In the genomic region with DNA sequence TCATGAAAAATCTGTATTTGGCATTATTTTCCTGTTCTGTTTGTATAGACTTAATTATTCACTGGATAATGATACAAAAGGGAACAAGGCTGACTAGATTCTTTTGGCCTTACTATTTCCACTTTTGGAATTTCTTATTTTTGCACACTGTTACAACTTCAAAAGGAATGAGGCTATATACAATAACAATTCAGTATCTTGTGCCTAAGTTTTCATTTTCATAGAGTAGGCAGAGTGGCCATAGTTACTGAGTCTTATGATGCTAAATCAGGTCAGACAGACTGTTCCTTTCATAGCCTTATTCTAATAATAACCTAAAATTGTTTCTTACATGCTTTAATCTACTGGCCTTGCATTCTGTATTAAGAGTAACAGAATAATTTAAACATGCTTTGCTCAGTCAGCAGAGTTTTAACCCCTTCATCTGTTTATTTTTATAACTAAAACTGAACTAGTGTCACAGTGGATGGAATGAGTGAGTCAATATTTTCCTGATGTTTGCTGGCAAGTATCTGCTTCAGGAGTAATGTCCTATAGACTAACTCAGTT, we compare ENCODE assay signal across 14 cellular contexts. TPM values are rescaled to one million over a fixed set of nuclear protein-coding genes. Genes with fewer than 3 reads are reported as not detected.
A peak's percentile ranks its signal among the peaks of the same experiment; 100 is the strongest.
DNase-seq lines count a peak whose midpoint lies in the region; ATAC-seq and TF ChIP-seq lines count a peak whose summit lies in the region.
"Had no signal": no experiment of that assay in that cellular context is flagged by ENCODE, and none has a peak within 500 bp of the region (broad histone marks: within the 10 kb centered on the region; RNA-seq: fewer than 3 reads in every experiment).

No MANE protein-coding gene starts in this region.

- BruUV-seq in Calu3 (replicated peaks; lab: Mats Ljungman, UMichigan) = no TSS peak

- no peak for TF ChIP-seq EP300 in esophagus muscularis mucosa (IDR thresholded peaks at IDR 0.05)

- intact Hi-C loops in esophagus muscularis mucosa (cut with DNase I) (no loop called here), Calu3 (cut with micrococcal nuclease; ENCODE audit: unreplicated experiment) (no loop called here)

- no peak for ATAC-seq in stimulated activated effector memory CD8-positive, alpha-beta T cell treated with anti-CD3 and anti-CD28 coated beads, Interleukin-12 subunit alpha, Interleukin-12 subunit beta, amount 100 ng/mL, for 72 hours
- ATAC-seq: activated CD8-positive, alpha-beta T cell treated with anti-CD3 and anti-CD28 coated beads, Interleukin-2, amount 10 ng/mL, durations not matched to agents 7 days and 5 days; esophagus mucosa had no signal

- TF ChIP-seq CTCF in esophagus muscularis mucosa (IDR thresholded peaks at IDR 0.05) (no peak), osteocyte (IDR thresholded peaks at IDR 0.05) (no peak), Calu3 (IDR thresholded peaks at IDR 0.05; ENCODE audit: unreplicated experiment) (no peak)

- H3K9me3 Mint-ChIP-seq in osteocyte (ENCODE audit: unreplicated experiment) = no peaks in the 10 kb centered on the region
- no peaks in the 10 kb centered on the region for H3K9me3 Mint-ChIP-seq in Calu3 (ENCODE audit: low read depth, unreplicated experiment)
- H3K9me3 Mint-ChIP-seq in activated naive CD8-positive, alpha-beta T cell treated with anti-CD3 and anti-CD28 coated beads for 36 hours = no peaks in the 10 kb centered on the region
- no peaks in the 10 kb centered on the region for H3K9me3 Mint-ChIP-seq in stimulated activated effector memory CD8-positive, alpha-beta T cell treated with anti-CD3 and anti-CD28 coated beads, Interleukin-12 subunit alpha, Interleukin-12 subunit beta, amount 100 ng/mL, for 72 hours
- H3K9me3 Mint-ChIP-seq: activated naive CD8-positive, alpha-beta T cell treated with anti-CD3 and anti-CD28 coated beads, Interleukin-2, amount 10 ng/mL, durations not matched to agents 7 days and 5 days had no signal

- H3K4me1 Mint-ChIP-seq in osteocyte (ENCODE audit: unreplicated experiment) (peaks cover 45% of the 10 kb centered on the region), Calu3 (ENCODE audit: low read depth, unreplicated experiment) (peaks cover 7% of the 10 kb centered on the region)
- H3K4me1 Mint-ChIP-seq in activated naive CD8-positive, alpha-beta T cell treated with anti-CD3 and anti-CD28 coated beads for 36 hours = peaks cover 2% of the 10 kb centered on the region
- no peaks in the 10 kb centered on the region for H3K4me1 Mint-ChIP-seq in stimulated activated effector memory CD8-positive, alpha-beta T cell treated with anti-CD3 and anti-CD28 coated beads, Interleukin-12 subunit alpha, Interleukin-12 subunit beta, amount 100 ng/mL, for 72 hours

- H3K4me3 Mint-ChIP-seq in osteocyte (ENCODE audit: unreplicated experiment) (peak overlapping the region; percentile 5), Calu3 (ENCODE audit: low read depth, unreplicated experiment) (no peak overlapping the region)
- no peak overlapping the region for H3K4me3 Mint-ChIP-seq in activated naive CD8-positive, alpha-beta T cell treated with anti-CD3 and anti-CD28 coated beads for 36 hours
- no peak overlapping the region for H3K4me3 Mint-ChIP-seq in stimulated activated effector memory CD8-positive, alpha-beta T cell treated with anti-CD3 and anti-CD28 coated beads, Interleukin-12 subunit alpha, Interleukin-12 subunit beta, amount 100 ng/mL, for 72 hours
- H3K4me3 Mint-ChIP-seq: activated CD8-positive, alpha-beta T cell treated with anti-CD3 and anti-CD28 coated beads, Interleukin-2, amount 10 ng/mL, durations not matched to agents 7 days and 5 days; activated naive CD8-positive, alpha-beta T cell treated with anti-CD3 and anti-CD28 coated beads, Interleukin-2, amount 10 ng/mL, durations not matched to agents 7 days and 5 days had no signal

- H3K27me3 Mint-ChIP-seq in osteocyte (ENCODE audit: unreplicated experiment) = no peaks in the 10 kb centered on the region
- H3K27me3 Mint-ChIP-seq in Calu3 (ENCODE audit: unreplicated experiment) = no peaks in the 10 kb centered on the region
- H3K27me3 Mint-ChIP-seq in activated naive CD8-positive, alpha-beta T cell treated with anti-CD3 and anti-CD28 coated beads for 36 hours = no peaks in the 10 kb centered on the region

- in situ Hi-C loops in SK-MEL-5 (cut with HindIII; ENCODE audit: low pct_unique_long_range_greater_than_20kb, low sequenced_read_pairs) = no loop called here

- peak overlapping the region; percentile 86 for H3K27ac Mint-ChIP-seq in osteocyte (ENCODE audit: unreplicated experiment)
- H3K27ac Mint-ChIP-seq in Calu3 (ENCODE audit: unreplicated experiment) = no peak overlapping the region
- H3K27ac Mint-ChIP-seq in activated naive CD8-positive, alpha-beta T cell treated with anti-CD3 and anti-CD28 coated beads for 36 hours = no peak overlapping the region
- H3K27ac Mint-ChIP-seq in stimulated activated effector memory CD8-positive, alpha-beta T cell treated with anti-CD3 and anti-CD28 coated beads, Interleukin-12 subunit alpha, Interleukin-12 subunit beta, amount 100 ng/mL, for 72 hours = no peak overlapping the region
- H3K27ac Mint-ChIP-seq: activated CD8-positive, alpha-beta T cell treated with anti-CD3 and anti-CD28 coated beads, Interleukin-2, amount 10 ng/mL, durations not matched to agents 7 days and 5 days; activated naive CD8-positive, alpha-beta T cell treated with anti-CD3 and anti-CD28 coated beads, Interleukin-2, amount 10 ng/mL, durations not matched to agents 7 days and 5 days had no signal

- no peak overlapping the region for H3K4me3 ChIP-seq in esophagus muscularis mucosa
- H3K4me3 ChIP-seq: upper lobe of left lung had no signal

- CTCF ChIA-PET in Calu3 (lab: Charles Lee) = no interaction called here

- TF ChIP-seq POLR2A in esophagus muscularis mucosa (IDR thresholded peaks at IDR 0.05; ENCODE audit: low read depth) = no peak

- no peaks in the 10 kb centered on the region for H3K36me3 ChIP-seq in esophagus muscularis mucosa
- H3K36me3 ChIP-seq: upper lobe of left lung had no signal

- H3K27ac ChIP-seq in esophagus muscularis mucosa (replicated peaks in 1 of 4) = peak overlapping the region; percentile 40 to 68 (median 64)

- peak; percentile 84 for DNase-seq in EH (ENCODE audit: low read depth)
- DNase-seq in SK-MEL-5 (ENCODE audit: low read depth, low spot score) = peak; percentile 28
- no peak for DNase-seq in esophagus muscularis mucosa (ENCODE audit: extremely low spot score)
- no peak for DNase-seq in osteocyte (ENCODE audit: extremely low spot score, unreplicated experiment)
- no peak for DNase-seq in NCI-H526 (lab: John Stamatoyannopoulos, UW)
- DNase-seq in Calu3 = no peak
- DNase-seq in activated naive CD8-positive, alpha-beta T cell treated with anti-CD3 and anti-CD28 coated beads for 36 hours = no peak
- no peak for DNase-seq in stimulated activated effector memory CD8-positive, alpha-beta T cell treated with anti-CD3 and anti-CD28 coated beads, Interleukin-12 subunit alpha, Interleukin-12 subunit beta, amount 100 ng/mL, for 72 hours (ENCODE audit: low spot score in 2 of 2)
- DNase-seq: activated CD8-positive, alpha-beta T cell treated with anti-CD3 and anti-CD28 coated beads, Interleukin-2, amount 10 ng/mL, durations not matched to agents 7 days and 5 days; activated naive CD8-positive, alpha-beta T cell treated with anti-CD3 and anti-CD28 coated beads, Interleukin-2, amount 10 ng/mL, durations not matched to agents 7 days and 5 days; Caco-2; posterior cingulate gyrus; upper lobe of left lung had no signal

- peaks cover 0 to 64% (median 52%) of the 10 kb centered on the region in 4 donors for H3K4me1 ChIP-seq in esophagus muscularis mucosa
- H3K4me1 ChIP-seq: Caco-2 had no signal

- no peaks in the 10 kb centered on the region for H3K9me3 ChIP-seq in esophagus muscularis mucosa
- H3K9me3 ChIP-seq: Caco-2, upper lobe of left lung had no signal

- no peaks in the 10 kb centered on the region for H3K27me3 ChIP-seq in esophagus muscularis mucosa
- H3K27me3 ChIP-seq: upper lobe of left lung had no signal

- H3K36me3 Mint-ChIP-seq in osteocyte (ENCODE audit: unreplicated experiment) = peaks cover 4% of the 10 kb centered on the region
- no peaks in the 10 kb centered on the region for H3K36me3 Mint-ChIP-seq in Calu3 (ENCODE audit: insufficient read depth, unreplicated experiment)
- H3K36me3 Mint-ChIP-seq in activated naive CD8-positive, alpha-beta T cell treated with anti-CD3 and anti-CD28 coated beads for 36 hours = no peaks in the 10 kb centered on the region
- no peaks in the 10 kb centered on the region for H3K36me3 Mint-ChIP-seq in stimulated activated effector memory CD8-positive, alpha-beta T cell treated with anti-CD3 and anti-CD28 coated beads, Interleukin-12 subunit alpha, Interleukin-12 subunit beta, amount 100 ng/mL, for 72 hours
- H3K36me3 Mint-ChIP-seq: activated naive CD8-positive, alpha-beta T cell treated with anti-CD3 and anti-CD28 coated beads, Interleukin-2, amount 10 ng/mL, durations not matched to agents 7 days and 5 days had no signal

RNA-seq across cellular contexts. Expression of a gene that starts 10.5 kb away (rescaled TPM):
- 32.2 and 45.8 TPM in 2 replicates for total RNA-seq in SK-MEL-5 (2014; rRNA removed; shearing (Covaris generic))
- polyA plus RNA-seq in SK-MEL-5 (2015; cell fraction: cytosol; rRNA removed) = 29.4 and 44.4 TPM in 2 replicates
- polyA plus RNA-seq in SK-MEL-5 (2015; cell fraction: nucleus; rRNA removed) = 46.6 and 47.4 TPM in 2 replicates
- 10 to 100 TPM; 16.4 to 29.9 (median 23.7) TPM for total RNA-seq in esophagus muscularis mucosa
- total RNA-seq in osteocyte = 23.6 and 26.8 TPM in 2 replicates
- total RNA-seq in Calu3 (2022) = 16.9 and 17.0 TPM in 2 replicates
- total RNA-seq in activated naive CD8-positive, alpha-beta T cell treated with anti-CD3 and anti-CD28 coated beads for 36 hours = 1 to 10 TPM; 4.8 to 6.4 TPM

RNA-seq across cellular contexts. Expression of a gene that starts 42.2 kb away (rescaled TPM):
- total RNA-seq in SK-MEL-5 (2014; rRNA removed; shearing (Covaris generic)) = 0.16 and 0.53 TPM in 2 replicates
- polyA plus RNA-seq in SK-MEL-5 (2015; cell fraction: cytosol; rRNA removed) = 0.23 and 0.39 TPM in 2 replicates
- 0.56 and 1.0 TPM in 2 replicates for polyA plus RNA-seq in SK-MEL-5 (2015; cell fraction: nucleus; rRNA removed)
- 1 to 10 TPM; 2.7 to 3.7 (median 3.7) TPM for total RNA-seq in esophagus muscularis mucosa
- total RNA-seq in osteocyte = 0.18 and 0.19 TPM in 2 replicates
- 0.52 and 0.78 TPM in 2 replicates for total RNA-seq in Calu3 (2022)
- 1 to 10 TPM; 3.0 to 3.3 TPM for total RNA-seq in activated naive CD8-positive, alpha-beta T cell treated with anti-CD3 and anti-CD28 coated beads for 36 hours

Comparison
In these comparisons a context has a peak if more than half of its experiments do, and no peak if none do; other contexts are left out.
1. DNase-seq: peak in EH (single experiment) and SK-MEL-5 (single experiment); none in esophagus muscularis mucosa (single experiment), osteocyte (single experiment), NCI-H526 (0 of 2), Calu3 (single experiment), activated naive CD8-positive, alpha-beta T cell treated with anti-CD3 and anti-CD28 coated beads for 36 hours (single experiment) and stimulated activated effector memory CD8-positive, alpha-beta T cell treated with anti-CD3 and anti-CD28 coated beads, Interleukin-12 subunit alpha, Interleukin-12 subunit beta, amount 100 ng/mL, for 72 hours (0 of 2).